ENCODE assay signal across 9 cellular contexts in genomic region chrX:149527705-149528104, GRCh38. TPM values are rescaled to one million over a fixed set of nuclear protein-coding genes. Genes with fewer than 3 reads are reported as not detected.
A peak's percentile ranks its signal among the peaks of the same experiment; 100 is the strongest.
DNase-seq lines count a peak whose midpoint lies in the region; ATAC-seq and TF ChIP-seq lines count a peak whose summit lies in the region.
"Had no signal": no experiment of that assay in that cellular context is flagged by ENCODE, and none has a peak within 500 bp of the region (broad histone marks: within the 10 kb centered on the region; RNA-seq: fewer than 3 reads in every experiment).

No MANE protein-coding gene starts in this region.

- H3K4me1 ChIP-seq in HEK293 (ENCODE audit: control insufficient read depth, insufficient read depth, low read length) (no peaks in the 10 kb centered on the region), esophagus muscularis mucosa (no peaks in the 10 kb centered on the region), psoas muscle (no peaks in the 10 kb centered on the region)

- no peak for TF ChIP-seq POLR2A in esophagus muscularis mucosa (IDR thresholded peaks at IDR 0.05; ENCODE audit: low read depth)

- CTCF ChIA-PET in HEK293 (lab: Yijun Ruan, JAX), result interaction anchor here (0.6 to 3.2 kb wide), 4 partner anchors 11 to 116 kb away, joined by 3 to 12 read pairs (median 3); no protein-coding TSS in a partner anchor

- no peak overlapping the region for H3K27ac ChIP-seq in HEK293 (ENCODE audit: extremely low read depth, low read depth, low read length)
- H3K27ac ChIP-seq in esophagus muscularis mucosa (replicated peaks in 1 of 4), result no peak overlapping the region
- no peak overlapping the region for H3K27ac ChIP-seq in psoas muscle
- H3K27ac ChIP-seq: epithelial cell of prostate had no signal

- POLR2A ChIA-PET in HEK293 (lab: Yijun Ruan, JAX), result no interaction called here

- H3K9me3 ChIP-seq in HEK293 (ENCODE audit: control insufficient read depth, insufficient read depth, low read depth, low read length) (no peaks in the 10 kb centered on the region), esophagus muscularis mucosa (no peaks in the 10 kb centered on the region), psoas muscle (no peaks in the 10 kb centered on the region)

- H3K27me3 ChIP-seq in esophagus muscularis mucosa, result no peaks in the 10 kb centered on the region
- no peaks in the 10 kb centered on the region for H3K27me3 ChIP-seq in psoas muscle (ENCODE audit: insufficient read depth in 3 of 3, low read length in 2 of 3)

- no peak overlapping the region for H3K4me3 ChIP-seq in HEK293 (ENCODE audit: low read depth, low read length)
- H3K4me3 ChIP-seq in esophagus muscularis mucosa, result no peak overlapping the region
- H3K4me3 ChIP-seq in psoas muscle, result no peak overlapping the region

- no peak for TF ChIP-seq EP300 in esophagus muscularis mucosa (IDR thresholded peaks at IDR 0.05)

- peaks cover 0 to 22% of the 10 kb centered on the region in 2 experiments; a peak in 2 of 3 replicates for H3K36me3 ChIP-seq in HEK293 (ENCODE audit: control insufficient read depth in 2 of 2, insufficient read depth in 1 of 2, low read length in 2 of 2)
- H3K36me3 ChIP-seq in esophagus muscularis mucosa, result peaks cover 0 to 12% (median 4%) of the 10 kb centered on the region in 4 donors
- peaks cover 0 to 14% of the 10 kb centered on the region in 2 donors for H3K36me3 ChIP-seq in psoas muscle (ENCODE audit: insufficient read depth in 1 of 2, low read depth in 1 of 2)

- intact Hi-C loops in esophagus muscularis mucosa (cut with DNase I), result no loop called here
- intact Hi-C loops in psoas muscle (cut with DNase I), result no loop called here

- peak; percentile 31 for DNase-seq in activated naive CD4-positive, alpha-beta T cell treated with Interleukin-2 at 50 U/mL for 16 hours
- no peak for DNase-seq in activated naive CD4-positive, alpha-beta T cell (lab: John Stamatoyannopoulos, UW)
- DNase-seq in esophagus muscularis mucosa (ENCODE audit: extremely low spot score) (no peak), psoas muscle (no peak)

- TF ChIP-seq CTCF in HEK293 (tag by site-specific recombination; IDR thresholded peaks at IDR 0.05) (no peak), esophagus muscularis mucosa (IDR thresholded peaks at IDR 0.05) (peak; percentile 36 to 58 (median 46)), psoas muscle (IDR thresholded peaks at IDR 0.05) (peak; percentile 33)

- ATAC-seq in SK-N-SH treated with all-trans-retinoic acid at 6 μM for 48 hours, result peak; percentile 58
- ATAC-seq in psoas muscle, result peak; percentile 34 to 71 (median 46)
- no peak for ATAC-seq in GM21825 (IDR thresholded peaks at IDR 0.05; ENCODE audit: unreplicated experiment)
- ATAC-seq in HG03097 (IDR thresholded peaks at IDR 0.05; ENCODE audit: low FRiP score, unreplicated experiment), result no peak

- WGBS in esophagus muscularis mucosa, result 59% methylated on average over 1 of the region's 1 CpG
- whole genome bisulfite sequencing in psoas muscle, 3 donors, result 50 to 75% (median 60%) methylated on average over 1 of the region's 1 CpG

TF ChIP-seq in HEK293, 187 proteins besides CTCF, POLR2A, EP300 and RAD21:
- TF ChIP-seq ZSCAN30 (tag by site-specific recombination; IDR thresholded peaks at IDR 0.05) (no peak), ZNF654 (tag by site-specific recombination; IDR thresholded peaks at IDR 0.05; ENCODE audit: low read depth) (peak; percentile 11; the same call in 1 of the 2 replicates), KLF1 (tag by site-specific recombination; IDR thresholded peaks at IDR 0.05) (no peak), ZNF155 (tag by site-specific recombination; IDR thresholded peaks at IDR 0.05) (no peak), ZNF121 (tag by site-specific recombination; IDR thresholded peaks at IDR 0.05) (peak; percentile 82; the same call in 1 of the 2 replicates), ZNF514 (tag by site-specific recombination; IDR thresholded peaks at IDR 0.05) (no peak)

TF ChIP-seq in SK-N-SH treated with all-trans-retinoic acid at 6 μM for 48 hours, 23 proteins besides CTCF, POLR2A, EP300 and RAD21:
- no peak for TF ChIP-seq ZC3H10 (CRISPR knock-in tag; IDR thresholded peaks at IDR 0.05)
- no peak for TF ChIP-seq GLIS3 (CRISPR knock-in tag; IDR thresholded peaks at IDR 0.05)
- TF ChIP-seq PATZ1 (CRISPR knock-in tag; IDR thresholded peaks at IDR 0.05; ENCODE audit: borderline replicate concordance), result no peak
- TF ChIP-seq BACH2 (CRISPR knock-in tag; IDR thresholded peaks at IDR 0.05; ENCODE audit: borderline replicate concordance), result no peak
- no peak for TF ChIP-seq ZNF8 (CRISPR knock-in tag; IDR thresholded peaks at IDR 0.05)
- TF ChIP-seq OSR1 (CRISPR knock-in tag; IDR thresholded peaks at IDR 0.05), result no peak
- TF ChIP-seq ZFP30 (CRISPR knock-in tag; IDR thresholded peaks at IDR 0.05), result no peak
- TF ChIP-seq SNAI2 (CRISPR knock-in tag; IDR thresholded peaks at IDR 0.05), result no peak
TF ChIP-seq in SK-N-SH treated with all-trans-retinoic acid at 6 μM for 48 hours: peak in this region for 0.

RNA-seq across cellular contexts. Expression of gene EOLA1, which starts 13.1 kb away (rescaled TPM):
- total RNA-seq in esophagus muscularis mucosa (10 to 100 TPM; 11.9 to 33.6 (median 17.8) TPM), psoas muscle (10 to 100 TPM; 23.9 to 36.6 (median 24.7) TPM)
- polyA plus RNA-seq in psoas muscle, result 10 to 100 TPM; 24.4 to 34.8 (median 27.4) TPM

RNA-seq across cellular contexts. Expression of gene HSFX3, which starts 22.0 kb away (rescaled TPM):
- not detected for total RNA-seq in esophagus muscularis mucosa
- total RNA-seq in psoas muscle, result under 1 TPM in 1 of 4 donors, not detected in 3; 0.67 TPM
- not detected for polyA plus RNA-seq in psoas muscle

RNA-seq across cellular contexts. Expression of gene IDS, which starts 22.6 kb away (rescaled TPM):
- total RNA-seq in esophagus muscularis mucosa, result 10 to 100 TPM; 80.2 to 91.0 (median 86.4) TPM
- total RNA-seq in psoas muscle, result 10 to 100 TPM; 29.3 to 37.6 (median 34.1) TPM
- 10 to 100 TPM; 11.8 to 31.2 (median 15.3) TPM for polyA plus RNA-seq in psoas muscle

RNA-seq across cellular contexts. Expression of gene MAGEA9B, which starts 59.6 kb away (rescaled TPM):
- total RNA-seq in esophagus muscularis mucosa (not detected), psoas muscle (not detected)
- not detected for polyA plus RNA-seq in psoas muscle

Comparison
In these comparisons a context has a peak if more than half of its experiments do, and no peak if none do; other contexts are left out.
1. ATAC-seq: peak in SK-N-SH treated with all-trans-retinoic acid at 6 μM for 48 hours (single experiment) and psoas muscle (4 of 4); none in GM21825 (single experiment) and HG03097 (single experiment).